29 cellular contexts compared by ENCODE assay signal in genomic region chr11:28735511-28735910, GRCh38.
"Had no signal": no experiment of that assay in that cellular context is flagged by ENCODE, and none has a peak within 500 bp of the region (broad histone marks: within the 10 kb centered on the region; RNA-seq: fewer than 3 reads in every experiment).

No MANE protein-coding gene starts in this region.

- H3K4me3 Mint-ChIP-seq: activated CD8-positive, alpha-beta T cell treated with anti-CD3 and anti-CD28 coated beads, Interleukin-2, amount 10 ng/mL, durations not matched to agents 7 days and 5 days; activated naive CD8-positive, alpha-beta T cell treated with anti-CD3 and anti-CD28 coated beads, Interleukin-2, amount 10 ng/mL, durations not matched to agents 7 days and 5 days; T-helper 1 cell treated with Interleukin-12 subunit alpha and Interleukin-12 subunit beta and Interleukin-4 antibody, amounts not matched to agents 30 μg/mL and 1 μg/mL, for 36 hours; WTC11 had no signal

- ATAC-seq: activated CD8-positive, alpha-beta T cell treated with anti-CD3 and anti-CD28 coated beads, Interleukin-2, amount 10 ng/mL, durations not matched to agents 7 days and 5 days; WTC11 had no signal

- H3K4me3 ChIP-seq: adrenal gland, breast epithelium, colonic mucosa, Peyer's patch, SJSA1 had no signal

- H3K36me3 Mint-ChIP-seq: activated naive CD8-positive, alpha-beta T cell treated with anti-CD3 and anti-CD28 coated beads, Interleukin-2, amount 10 ng/mL, durations not matched to agents 7 days and 5 days; WTC11 had no signal

- H3K27ac ChIP-seq: adrenal gland, breast epithelium, colonic mucosa, Peyer's patch, RWPE1, SJSA1 had no signal

- H3K4me1 Mint-ChIP-seq: activated naive CD8-positive, alpha-beta T cell treated with anti-CD3 and anti-CD28 coated beads, Interleukin-2, amount 10 ng/mL, durations not matched to agents 7 days and 5 days had no signal

- H3K27me3 ChIP-seq: adrenal gland, breast epithelium, colonic mucosa, Peyer's patch, SJSA1 had no signal

- H3K4me1 ChIP-seq: adrenal gland, breast epithelium, colonic mucosa, Peyer's patch had no signal

- H3K9me3 ChIP-seq: adrenal gland, breast epithelium, colonic mucosa, Peyer's patch, SJSA1 had no signal

- H3K36me3 ChIP-seq: adrenal gland, breast epithelium, colonic mucosa, Peyer's patch, SJSA1 had no signal

- DNase-seq: activated CD4-positive, alpha-beta T cell treated with anti-CD3 and anti-CD28 coated beads for 48 hours; activated CD4-positive, alpha-beta T cell treated with anti-CD3 and anti-CD28 coated beads, Interleukin-2, amount 50 U/mL, for 4 hours; activated CD4-positive, CD25-positive, alpha-beta regulatory T cell treated with anti-CD3 and anti-CD28 coated beads, Interleukin-2, amount 50 U/mL, for 72 hours; activated CD8-positive, alpha-beta memory T cell treated with anti-CD3 and anti-CD28 coated beads, Interleukin-2, amount 50 U/mL, for 48 hours; activated CD8-positive, alpha-beta T cell treated with anti-CD3 and anti-CD28 coated beads, Interleukin-2, amount 10 ng/mL, durations not matched to agents 7 days and 5 days; activated naive CD4-positive, alpha-beta T cell treated with anti-CD3 and anti-CD28 coated beads, Interleukin-2, amount 50 U/mL, for 16 hours; activated naive CD8-positive, alpha-beta T cell treated with anti-CD3 and anti-CD28 coated beads, Interleukin-2, amount 10 ng/mL, durations not matched to agents 7 days and 5 days; activated T-cell treated with anti-CD3 and anti-CD28 coated beads, Interleukin-2, amount 50 U/mL, for 1 hour; adrenal gland; anterior cingulate cortex; caudate nucleus; colonic mucosa; KBM-7; NCI-H1092; NCI-H1417 treated with DMSO at 0.1 percent for 48 hours; NCI-H1694; NCI-H2029; NCI-H2171 treated with DMSO at 0.1 percent for 48 hours; NCI-H226; NCI-H510A treated with DMSO at 0.1 percent for 48 hours; NCI-H69; NK-92 treated with Interleukin-12 subunit alpha and Interleukin-12 subunit beta, amount 100 ng/mL, for 24 hours; Peyer's patch; Right ventricle myocardium superior had no signal

- H3K27ac Mint-ChIP-seq: activated CD8-positive, alpha-beta T cell treated with anti-CD3 and anti-CD28 coated beads, Interleukin-2, amount 10 ng/mL, durations not matched to agents 7 days and 5 days; activated naive CD8-positive, alpha-beta T cell treated with anti-CD3 and anti-CD28 coated beads, Interleukin-2, amount 10 ng/mL, durations not matched to agents 7 days and 5 days; T-helper 1 cell treated with Interleukin-12 subunit alpha and Interleukin-12 subunit beta and Interleukin-4 antibody, amounts not matched to agents 30 μg/mL and 1 μg/mL, for 36 hours; WTC11 had no signal

- H3K27me3 Mint-ChIP-seq: activated naive CD8-positive, alpha-beta T cell treated with anti-CD3 and anti-CD28 coated beads, Interleukin-2, amount 10 ng/mL, durations not matched to agents 7 days and 5 days had no signal
